ENCODE assay signal across 10 cellular contexts in the genomic region with DNA sequence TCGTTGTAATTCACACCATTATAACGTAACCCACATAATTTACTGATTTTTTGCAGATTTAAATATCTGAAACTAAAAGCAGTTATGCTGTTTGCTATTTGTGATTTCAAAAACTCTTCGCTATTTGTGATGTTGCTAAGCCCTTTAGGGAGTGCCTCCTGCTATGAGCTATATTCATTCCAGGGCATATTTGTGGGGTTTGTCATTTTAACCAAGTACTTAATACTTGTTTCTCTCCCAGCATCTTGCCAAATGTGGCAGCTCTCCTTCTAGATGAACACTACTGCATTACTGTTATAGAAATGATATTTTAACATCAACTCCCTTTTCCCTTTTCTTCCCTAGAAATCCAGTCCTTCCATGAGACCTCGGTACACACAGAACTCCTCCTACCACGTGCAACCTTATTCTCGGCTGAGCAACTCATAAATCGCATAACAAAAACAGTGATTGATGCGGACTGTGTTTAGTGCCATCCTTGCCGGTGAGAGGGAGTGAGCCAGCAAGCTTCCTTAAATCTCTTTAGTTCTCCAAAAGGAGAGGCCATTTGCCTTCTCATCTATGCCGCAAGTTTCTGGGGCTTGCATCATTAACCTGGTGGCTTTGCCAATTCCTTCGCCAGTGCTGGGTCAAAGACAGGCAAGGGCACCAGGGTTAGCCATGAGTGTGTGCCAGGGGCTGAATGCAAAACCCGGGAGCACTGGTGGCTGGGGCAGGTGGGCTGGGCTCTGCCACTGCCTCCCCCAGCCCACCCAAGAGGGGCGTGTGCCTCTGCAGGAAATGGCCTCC. TPM values are rescaled to one million over a fixed set of nuclear protein-coding genes. Genes with fewer than 3 reads are reported as not detected.
DNase-seq lines count a peak whose midpoint lies in the region; ATAC-seq and TF ChIP-seq lines count a peak whose summit lies in the region.
"Had no signal": no experiment of that assay in that cellular context is flagged by ENCODE, and none has a peak within 500 bp of the region (broad histone marks: within the 10 kb centered on the region; RNA-seq: fewer than 3 reads in every experiment).

No MANE protein-coding gene starts in this region.

- no peak for TF ChIP-seq CTCF in body of pancreas (IDR thresholded peaks at IDR 0.05)

- H3K36me3 ChIP-seq in adipocyte (ENCODE audit: control insufficient read depth, insufficient read depth, low read length, severe bottlenecking) (no peaks in the 10 kb centered on the region), body of pancreas (replicated peaks in 1 of 2; ENCODE audit: insufficient read depth in 1 of 2, low read depth in 2 of 2) (no peaks in the 10 kb centered on the region)

- ATAC-seq in body of pancreas (no peak), HG03571 (IDR thresholded peaks at IDR 0.05; ENCODE audit: unreplicated experiment) (no peak)

- H3K4me3 ChIP-seq in adipocyte (ENCODE audit: low read length), result peak overlapping the region; percentile 53
- no peak overlapping the region for H3K4me3 ChIP-seq in body of pancreas

- intact Hi-C loops in body of pancreas (cut with DNase I), result no loop called here

- H3K27ac ChIP-seq in body of pancreas, result no peak overlapping the region

- H3K4me1 ChIP-seq in adipocyte (ENCODE audit: control insufficient read depth, insufficient read depth, low read length) (peaks cover 45% of the 10 kb centered on the region), body of pancreas (no peaks in the 10 kb centered on the region)

- H3K9me3 ChIP-seq in adipocyte (ENCODE audit: control insufficient read depth, low read length), result no peaks in the 10 kb centered on the region
- H3K9me3 ChIP-seq in body of pancreas, result no peaks in the 10 kb centered on the region

- WGBS in body of pancreas, 2 donors, result 62 to 69% methylated on average over 13 of the region's 13 CpGs

- H3K27me3 ChIP-seq in adipocyte (replicated peaks; ENCODE audit: control insufficient read depth, insufficient read depth, low read length) (no peaks in the 10 kb centered on the region), body of pancreas (no peaks in the 10 kb centered on the region)

- no peak for TF ChIP-seq POLR2A in body of pancreas (IDR thresholded peaks at IDR 0.05)

- H3K9ac ChIP-seq in adipocyte (ENCODE audit: low read length), result peak overlapping the region; percentile 80

- DNase-seq in HS-27A (ENCODE audit: low read depth) (peak; percentile 77), adipocyte (ENCODE audit: low read depth) (peak; percentile 93), iris pigment epithelial cell (ENCODE audit: low read depth) (peak; percentile 91), stromal cell of bone marrow (ENCODE audit: low read depth) (peak; percentile 90), body of pancreas (no peak), midbrain (lab: John Stamatoyannopoulos, UW) (no peak), NCI-H774 (lab: John Stamatoyannopoulos, UW) (no peak)
- DNase-seq: cerebellar nuclear complex had no signal

RNA-seq across cellular contexts. Expression of a gene that starts 33.4 kb away (rescaled TPM):
- 10 to 100 TPM; 14.0 to 14.8 TPM for total RNA-seq in body of pancreas

RNA-seq across cellular contexts. Expression of a gene that starts 58.6 kb away (rescaled TPM):
- total RNA-seq in body of pancreas, result not detected
- total RNA-seq: mononuclear cell had no signal

Comparison
In these comparisons a context has a peak if more than half of its experiments do, and no peak if none do; other contexts are left out.
1. DNase-seq: peak in HS-27A (single experiment), adipocyte (single experiment), iris pigment epithelial cell (single experiment) and stromal cell of bone marrow (single experiment); none in body of pancreas (0 of 4), midbrain (single experiment) and NCI-H774 (single experiment).